ENCODE assay signal across 26 cellular contexts in genomic region chr5:147809830-147810666, GRCh38. TPM values are rescaled to one million over a fixed set of nuclear protein-coding genes. Genes with fewer than 3 reads are reported as not detected.
DNase-seq lines count a peak whose midpoint lies in the region; TF ChIP-seq lines count a peak whose summit lies in the region.
"Had no signal": no experiment of that assay in that cellular context is flagged by ENCODE, and none has a peak within 500 bp of the region (broad histone marks: within the 10 kb centered on the region; RNA-seq: fewer than 3 reads in every experiment).

No MANE protein-coding gene starts in this region.

- H3K9me3 ChIP-seq in mesenchymal stem cell (ENCODE audit: control insufficient read depth, low read length): no peaks in the 10 kb centered on the region
- H3K9me3 ChIP-seq: left lung, pancreas, Peyer's patch, right atrium auricular region, testis had no signal

- H3K4me3 ChIP-seq in KMS-11 (IDR thresholded peaks at IDR 0.05; ENCODE audit: insufficient read depth, low read depth, low read length) (no peak overlapping the region), mesenchymal stem cell (ENCODE audit: insufficient read depth in 1 of 2, low read depth in 1 of 2, low read length in 2 of 2) (no peak overlapping the region)
- H3K4me3 ChIP-seq: BLaER1 treated with 17β-estradiol and CSF1 and Interleukin-3, amounts not matched to agents 10 nM and 100 nM; heart left ventricle; left lung; pancreas; Peyer's patch; right atrium auricular region; SK-N-MC; testis had no signal

- H2BK12ac ChIP-seq in mesenchymal stem cell (ENCODE audit: low read length in 2 of 2): no peak overlapping the region

- H3K18ac ChIP-seq in mesenchymal stem cell (ENCODE audit: low read depth in 1 of 2, low read length in 2 of 2): no peak overlapping the region

- H2BK120ac ChIP-seq in mesenchymal stem cell (ENCODE audit: low read depth, low read length): no peak overlapping the region

- no peaks in the 10 kb centered on the region for H3K36me3 Mint-ChIP-seq in nephron progenitor cell (ENCODE audit: low read depth)
- H3K36me3 Mint-ChIP-seq: activated naive CD4-positive, alpha-beta T cell treated with anti-CD3 and anti-CD28 coated beads, Interleukin-2, amount 50 U/mL, for 24 hours; naive thymus-derived CD8-positive, alpha-beta T cell; stimulated activated naive B cell treated with anti-CD40 and anti-IgM and Interleukin-4, amounts not matched to agents 10 μg/mL and 1 μg/mL and 100 μg/mL, for 72 hours had no signal

- no peak overlapping the region for H3K4me3 Mint-ChIP-seq in nephron progenitor cell
- H3K4me3 Mint-ChIP-seq: activated naive CD4-positive, alpha-beta T cell treated with anti-CD3 and anti-CD28 coated beads, Interleukin-2, amount 50 U/mL, for 24 hours; naive thymus-derived CD8-positive, alpha-beta T cell; stimulated activated naive B cell treated with anti-CD40 and anti-IgM and Interleukin-4, amounts not matched to agents 10 μg/mL and 1 μg/mL and 100 μg/mL, for 72 hours had no signal

- H3K23ac ChIP-seq in mesenchymal stem cell (ENCODE audit: low read length in 2 of 2): no peak overlapping the region

- H4K8ac ChIP-seq in mesenchymal stem cell (ENCODE audit: low read length): no peak overlapping the region

- H3K79me2 ChIP-seq in KMS-11 (ENCODE audit: insufficient read depth, low read depth): no peaks in the 10 kb centered on the region

- in situ Hi-C loops in KBM-7 (cut with MboI; ENCODE audit: low pct_unique_long_range_greater_than_20kb, low sequenced_read_pairs): no loop called here

- no peaks in the 10 kb centered on the region for H3K27me3 Mint-ChIP-seq in nephron progenitor cell (ENCODE audit: low read depth, poor library complexity)
- H3K27me3 Mint-ChIP-seq: activated naive CD4-positive, alpha-beta T cell treated with anti-CD3 and anti-CD28 coated beads, Interleukin-2, amount 50 U/mL, for 24 hours had no signal

- no peak overlapping the region for H3K27ac ChIP-seq in KMS-11
- H3K27ac ChIP-seq in mesenchymal stem cell (ENCODE audit: low read length, poor library complexity, severe bottlenecking): no peak overlapping the region
- H3K27ac ChIP-seq: BLaER1 treated with 17β-estradiol and CSF1 and Interleukin-3, amounts not matched to agents 10 nM and 100 nM; heart left ventricle; left lung; pancreas; Peyer's patch; right atrium auricular region; SK-N-MC; testis had no signal

- peak overlapping the region; percentile 22; the same call in 1 of the 2 replicates for H3K4me2 ChIP-seq in KMS-11
- no peak overlapping the region for H3K4me2 ChIP-seq in mesenchymal stem cell (ENCODE audit: low read length, poor library complexity, severe bottlenecking)

- DNase-seq in DMS53 treated with DMSO at 0.1 percent for 48 hours (lab: John Stamatoyannopoulos, UW; ENCODE audit: unreplicated experiment): peak; percentile 29
- peak; percentile 71 for DNase-seq in astrocyte of the hippocampus (ENCODE audit: low read depth, low spot score)
- peak; percentile 81 for DNase-seq in kidney glomerular epithelial cell (lab: John Stamatoyannopoulos, UW)
- DNase-seq in mesenchymal stem cell: no peak
- DNase-seq in OCI-M1 (lab: John Stamatoyannopoulos, UW): no peak
- DNase-seq in KBM-7: no peak
- no peak for DNase-seq in nephron progenitor cell
- DNase-seq: aorta; HCEC 1CT; heart left ventricle; left lung; naive thymus-derived CD8-positive, alpha-beta T cell; NCI-H2081 treated with DMSO at 0.1 percent for 48 hours; NCI-H446; pancreas; Peyer's patch; stimulated activated CD4-positive, alpha-beta T cell treated with anti-CD3 and anti-CD28 coated beads, Interleukin-12 subunit alpha, Interleukin-12 subunit beta, amount 100 ng/mL, for 4 hours; stimulated activated CD4-positive, alpha-beta T cell treated with anti-CD3 and anti-CD28 coated beads, Interleukin-4, amount 100 ng/mL, for 24 hours; stimulated activated naive B cell treated with anti-CD40 and anti-IgM and Interleukin-4, amounts not matched to agents 10 μg/mL and 1 μg/mL and 100 μg/mL, for 72 hours; T-helper 2 cell; testis had no signal

- H3K9me3 Mint-ChIP-seq in nephron progenitor cell: peaks cover under 1% of the 10 kb centered on the region
- H3K9me3 Mint-ChIP-seq: activated naive CD4-positive, alpha-beta T cell treated with anti-CD3 and anti-CD28 coated beads, Interleukin-2, amount 50 U/mL, for 24 hours; naive thymus-derived CD8-positive, alpha-beta T cell; stimulated activated naive B cell treated with anti-CD40 and anti-IgM and Interleukin-4, amounts not matched to agents 10 μg/mL and 1 μg/mL and 100 μg/mL, for 72 hours had no signal

- no peak for TF ChIP-seq CTCF in KMS-11 (conservative IDR thresholded peaks at IDR 0.05; ENCODE audit: low read depth, low read length)
- TF ChIP-seq CTCF in nephron progenitor cell (IDR thresholded peaks at IDR 0.05): no peak

- H3K79me1 ChIP-seq in mesenchymal stem cell (replicated peaks; ENCODE audit: low read length, poor library complexity, severe bottlenecking): no peaks in the 10 kb centered on the region

- H2AK5ac ChIP-seq in mesenchymal stem cell (ENCODE audit: low read length, severe bottlenecking): no peak overlapping the region

- no peaks in the 10 kb centered on the region for H4K20me1 ChIP-seq in KMS-11 (ENCODE audit: insufficient read depth)
- H4K20me1 ChIP-seq: BLaER1 treated with 17β-estradiol and CSF1 and Interleukin-3, amounts not matched to agents 10 nM and 100 nM had no signal

- no peak overlapping the region for H2BK15ac ChIP-seq in mesenchymal stem cell (ENCODE audit: low read depth, poor library complexity, severe bottlenecking)

- H3K4me1 ChIP-seq in KMS-11 (ENCODE audit: low read depth, poor library complexity, severe bottlenecking) (peaks cover 60% of the 10 kb centered on the region), mesenchymal stem cell (ENCODE audit: control insufficient read depth, insufficient read depth, low read depth, low read length) (peaks cover 1% of the 10 kb centered on the region)
- H3K4me1 ChIP-seq: pancreas, Peyer's patch, right atrium auricular region, testis had no signal

- H3K36me3 ChIP-seq in KMS-11 (ENCODE audit: insufficient read depth) (no peaks in the 10 kb centered on the region), mesenchymal stem cell (ENCODE audit: control insufficient read depth in 1 of 2, insufficient read depth in 2 of 2, low read depth in 1 of 2, low read length in 2 of 2) (no peaks in the 10 kb centered on the region)
- H3K36me3 ChIP-seq: heart left ventricle, left lung, pancreas, Peyer's patch, right atrium auricular region had no signal

- H3K27ac Mint-ChIP-seq in nephron progenitor cell: no peak overlapping the region
- H3K27ac Mint-ChIP-seq: activated naive CD4-positive, alpha-beta T cell treated with anti-CD3 and anti-CD28 coated beads, Interleukin-2, amount 50 U/mL, for 24 hours; naive thymus-derived CD8-positive, alpha-beta T cell; stimulated activated naive B cell treated with anti-CD40 and anti-IgM and Interleukin-4, amounts not matched to agents 10 μg/mL and 1 μg/mL and 100 μg/mL, for 72 hours had no signal

- H3K9ac ChIP-seq in KMS-11 (no peak overlapping the region), mesenchymal stem cell (ENCODE audit: low read length) (no peak overlapping the region)
- H3K9ac ChIP-seq: BLaER1 treated with 17β-estradiol and CSF1 and Interleukin-3, amounts not matched to agents 10 nM and 100 nM had no signal

- WGBS in mesenchymal stem cell: 68% methylated on average over 4 of the region's 5 CpGs

- no peak overlapping the region for H2BK5ac ChIP-seq in mesenchymal stem cell (ENCODE audit: low read depth, low read length, poor library complexity, severe bottlenecking)

- no peaks in the 10 kb centered on the region for H3K4me1 Mint-ChIP-seq in nephron progenitor cell

- no peaks in the 10 kb centered on the region for H3K27me3 ChIP-seq in KMS-11 (ENCODE audit: insufficient read depth, low read depth)
- H3K27me3 ChIP-seq in mesenchymal stem cell (ENCODE audit: control insufficient read depth in 1 of 2, insufficient read depth in 1 of 2, low read length in 2 of 2): no peaks in the 10 kb centered on the region
- H3K27me3 ChIP-seq: BLaER1 treated with 17β-estradiol and CSF1 and Interleukin-3, amounts not matched to agents 10 nM and 100 nM; left lung; pancreas; Peyer's patch; right atrium auricular region; testis had no signal

- H4K91ac ChIP-seq in mesenchymal stem cell (ENCODE audit: low read length): no peak overlapping the region

- H3K4ac ChIP-seq in mesenchymal stem cell (ENCODE audit: low read depth in 1 of 2, low read length in 2 of 2): no peak overlapping the region

- H3K14ac ChIP-seq in mesenchymal stem cell (ENCODE audit: low read length in 2 of 2): no peak overlapping the region

- no peak overlapping the region; the same call in 1 of the 2 replicates for H2AFZ ChIP-seq in KMS-11 (ENCODE audit: low read depth)
- no peak overlapping the region for H2AFZ ChIP-seq in mesenchymal stem cell (ENCODE audit: low read depth, low read length)

RNA-seq across cellular contexts. Expression of gene SPINK1, which starts 21.4 kb away (rescaled TPM):
- not detected for polyA plus RNA-seq in mesenchymal stem cell (2013, experiment 1 of 2)
- not detected for polyA plus RNA-seq in mesenchymal stem cell (2013, experiment 2 of 2)
- polyA plus RNA-seq: naive thymus-derived CD8-positive, alpha-beta T cell had no signal

RNA-seq across cellular contexts. Expression of gene JAKMIP2, which starts 27.5 kb away (rescaled TPM):
- polyA plus RNA-seq in mesenchymal stem cell (2013, experiment 1 of 2): 8.8 TPM
- 9.5 TPM for polyA plus RNA-seq in mesenchymal stem cell (2013, experiment 2 of 2)

Comparison
In these comparisons a context has a peak if more than half of its experiments do, and no peak if none do; other contexts are left out.
1. DNase-seq: peak in DMS53 treated with DMSO at 0.1 percent for 48 hours (single experiment), astrocyte of the hippocampus (single experiment) and kidney glomerular epithelial cell (single experiment); none in mesenchymal stem cell (single experiment), OCI-M1 (single experiment), KBM-7 (single experiment) and nephron progenitor cell (single experiment).